ENCODE assay signal across 8 cellular contexts in genomic region chr21:25801217-25802015, GRCh38.
DNase-seq lines count a peak whose midpoint lies in the region; ATAC-seq, FAIRE-seq and TF ChIP-seq lines count a peak whose summit lies in the region.

No MANE protein-coding gene starts in this region.

- H3K4me1 ChIP-seq in DOHH2 (ENCODE audit: control insufficient read depth, low read length) (peaks cover 3% of the 10 kb centered on the region; the same call in 1 of the 2 replicates), neuronal stem cell (ENCODE audit: control insufficient read depth in 2 of 2, insufficient read depth in 1 of 2, low read depth in 1 of 2, low read length in 2 of 2) (no peaks in the 10 kb centered on the region)

- H3K4ac ChIP-seq in neuronal stem cell (ENCODE audit: low read length) = no peak overlapping the region

- no peak overlapping the region for H4K8ac ChIP-seq in neuronal stem cell (ENCODE audit: low read depth, low read length)

- H3K9me3 ChIP-seq in DOHH2 (ENCODE audit: control insufficient read depth, insufficient read depth, low read length) = no peaks in the 10 kb centered on the region
- no peaks in the 10 kb centered on the region for H3K9me3 ChIP-seq in neuronal stem cell (replicated peaks in 1 of 2; ENCODE audit: control insufficient read depth in 2 of 2, insufficient read depth in 1 of 2, low read depth in 1 of 2, low read length in 2 of 2)

- H3K9me2 ChIP-seq in DOHH2 (replicated peaks; ENCODE audit: control insufficient read depth, low read length) = no peaks in the 10 kb centered on the region

- H2AFZ ChIP-seq in neuronal stem cell (ENCODE audit: low read length) = peak overlapping the region; percentile 87

- H3K4me3 ChIP-seq in DOHH2 (ENCODE audit: low read length) (no peak overlapping the region), neuronal stem cell (ENCODE audit: low read length in 2 of 2) (no peak overlapping the region)

- no peaks in the 10 kb centered on the region for H3K79me1 ChIP-seq in neuronal stem cell (ENCODE audit: low read depth, low read length)

- H2AK5ac ChIP-seq in neuronal stem cell (ENCODE audit: low read depth, low read length) = no peak overlapping the region

- peak; percentile 100 for TF ChIP-seq CTCF in DOHH2 (IDR thresholded peaks at IDR 0.05; ENCODE audit: low read depth, low read length, poor library complexity, severe bottlenecking)

- H3K14ac ChIP-seq in neuronal stem cell (ENCODE audit: low read length) = no peak overlapping the region

- H4K20me1 ChIP-seq in DOHH2 (ENCODE audit: control insufficient read depth, insufficient read depth, low read depth, low read length) = no peaks in the 10 kb centered on the region

- peak; percentile 68 for FAIRE-seq in RCC 7860 (lab: Jason Lieb, UNC)

- no peaks in the 10 kb centered on the region for H3F3A ChIP-seq in DOHH2 (ENCODE audit: control insufficient read depth, insufficient read depth)

- 0 out of 2 replicates have a peak, but pooled peaks cover 3% of the 10 kb centered on the region for H3K27me3 ChIP-seq in DOHH2 (ENCODE audit: control insufficient read depth, low read length)
- H3K27me3 ChIP-seq in neuronal stem cell (ENCODE audit: control insufficient read depth in 3 of 3, insufficient read depth in 3 of 3, low read depth in 1 of 3, low read length in 3 of 3) = peaks cover 0 to 12% (median 0%) of the 10 kb centered on the region in 3 experiments

- no peak overlapping the region for H2BK120ac ChIP-seq in neuronal stem cell (ENCODE audit: low read depth, low read length)

- peak; percentile 99 for ATAC-seq in GM21619 (IDR thresholded peaks at IDR 0.05; ENCODE audit: unreplicated experiment)

- H4K91ac ChIP-seq in neuronal stem cell (ENCODE audit: low read depth, low read length, poor library complexity) = no peak overlapping the region

- H3K79me2 ChIP-seq in DOHH2 (ENCODE audit: control insufficient read depth, low read length) = no peaks in the 10 kb centered on the region

- no peak overlapping the region for H2BK5ac ChIP-seq in neuronal stem cell (ENCODE audit: low read length)

- WGBS in neuronal stem cell (ENCODE audit: extremely low coverage in 2 of 2, insufficient read length in 2 of 2, insufficient replicate concordance in 1 of 2), 2 donors = no CpG with 5 or more reads among the region's 20 CpGs

- DNase-seq in HuH-7 (ENCODE audit: low spot score) = peak; percentile 63
- peak; percentile 75 for DNase-seq in RCC 7860 (ENCODE audit: low spot score)
- peak; percentile 68 for DNase-seq in activated T-helper 1 cell treated with Interleukin-2 at 50 U/mL for 16 hours (ENCODE audit: low read depth)
- DNase-seq in fibroblast of peridontal ligament (ENCODE audit: extremely low read depth) = peak; percentile 71
- peak; percentile 83 for DNase-seq in neuronal stem cell (ENCODE audit: low spot score)
- peak; percentile 48 for DNase-seq in stromal cell of bone marrow (ENCODE audit: low read depth)

- H3K23ac ChIP-seq in neuronal stem cell (ENCODE audit: low read depth, low read length, poor library complexity) = no peak overlapping the region

- H3K36me3 ChIP-seq in DOHH2 (ENCODE audit: control insufficient read depth, low read length) (no peaks in the 10 kb centered on the region), neuronal stem cell (replicated peaks in 1 of 2; ENCODE audit: control insufficient read depth in 2 of 2, insufficient read depth in 2 of 2, low read length in 2 of 2) (no peaks in the 10 kb centered on the region)

- no peak overlapping the region for H3K9ac ChIP-seq in neuronal stem cell (ENCODE audit: low read depth, low read length, poor library complexity)

- H2BK15ac ChIP-seq in neuronal stem cell (ENCODE audit: low read length) = no peak overlapping the region

- H2BK12ac ChIP-seq in neuronal stem cell (ENCODE audit: low read length) = no peak overlapping the region

- H3K4me2 ChIP-seq in DOHH2 (ENCODE audit: low read length) = peak overlapping the region; percentile 16; the same call in 1 of the 2 replicates
- H3K4me2 ChIP-seq in neuronal stem cell (ENCODE audit: insufficient read depth, low read length, poor library complexity, severe bottlenecking) = no peak overlapping the region

- H3K27ac ChIP-seq in DOHH2 (ENCODE audit: low read depth, low read length) (no peak overlapping the region), neuronal stem cell (replicated peaks; ENCODE audit: low read length) (no peak overlapping the region)

- no peak overlapping the region for H3K18ac ChIP-seq in neuronal stem cell (ENCODE audit: low read length)
